Comparison of ENCODE assay signal across 13 cellular contexts in genomic region chr4:150970685-150971151, GRCh38. TPM values are rescaled to one million over a fixed set of nuclear protein-coding genes. Genes with fewer than 3 reads are reported as not detected.
DNase-seq lines count a peak whose midpoint lies in the region; ATAC-seq and TF ChIP-seq lines count a peak whose summit lies in the region.
"Had no signal": no experiment of that assay in that cellular context is flagged by ENCODE, and none has a peak within 500 bp of the region (broad histone marks: within the 10 kb centered on the region; RNA-seq: fewer than 3 reads in every experiment).

No MANE protein-coding gene starts in this region.

- H3K9me3 ChIP-seq in smooth muscle cell (replicated peaks; ENCODE audit: low read depth), result no peaks in the 10 kb centered on the region
- H3K9me3 ChIP-seq: body of pancreas, upper lobe of left lung had no signal

- H2AFZ ChIP-seq in smooth muscle cell (ENCODE audit: low read depth), result no peak overlapping the region

- peak overlapping the region; percentile 68 for H3K27ac Mint-ChIP-seq in activated T-helper 2 cell treated with anti-CD3 and anti-CD28 coated beads, Interferon-gamma antibody, Interleukin-2, Interleukin-4, amounts not matched to agents 10 μg/mL and 5 μg/mL and 100 μg/mL, durations not matched to agents 14 hours and 24 hours and 36 hours
- no peak overlapping the region for H3K27ac Mint-ChIP-seq in stimulated activated memory B cell treated with anti-CD40 and anti-IgM and Interleukin-4, amounts not matched to agents 10 μg/mL and 1 μg/mL and 100 μg/mL, for 72 hours
- no peak overlapping the region for H3K27ac Mint-ChIP-seq in type B pancreatic cell

- H3K9me3 Mint-ChIP-seq in activated T-helper 2 cell treated with anti-CD3 and anti-CD28 coated beads, Interferon-gamma antibody, Interleukin-2, Interleukin-4, amounts not matched to agents 10 μg/mL and 5 μg/mL and 100 μg/mL, durations not matched to agents 14 hours and 24 hours and 36 hours, result peaks cover 4% of the 10 kb centered on the region
- peaks cover 3% of the 10 kb centered on the region for H3K9me3 Mint-ChIP-seq in stimulated activated memory B cell treated with anti-CD40 and anti-IgM and Interleukin-4, amounts not matched to agents 10 μg/mL and 1 μg/mL and 100 μg/mL, for 72 hours
- H3K9me3 Mint-ChIP-seq in type B pancreatic cell, result no peaks in the 10 kb centered on the region

- no peaks in the 10 kb centered on the region for H3K27me3 ChIP-seq in smooth muscle cell (ENCODE audit: low read depth)
- H3K27me3 ChIP-seq: body of pancreas, upper lobe of left lung had no signal

- peaks cover 8% of the 10 kb centered on the region for H3K4me1 ChIP-seq in smooth muscle cell (ENCODE audit: low read depth)

- peaks cover 9% of the 10 kb centered on the region for H3K79me2 ChIP-seq in smooth muscle cell (ENCODE audit: low read depth)

- 91% methylated on average over 2 of the region's 2 CpGs for WGBS in smooth muscle cell (ENCODE audit: low lambda C conversion rate)

- H3K27ac ChIP-seq in smooth muscle cell (ENCODE audit: low read depth), result no peak overlapping the region
- H3K27ac ChIP-seq: body of pancreas, upper lobe of left lung had no signal

- H3K9ac ChIP-seq in smooth muscle cell (ENCODE audit: low read depth), result no peak overlapping the region

- no peaks in the 10 kb centered on the region for H3K36me3 ChIP-seq in smooth muscle cell (ENCODE audit: low read depth)
- H3K36me3 ChIP-seq: upper lobe of left lung had no signal

- TF ChIP-seq CTCF in type B pancreatic cell (conservative IDR thresholded peaks at IDR 0.05), result no peak
- no peak for TF ChIP-seq CTCF in smooth muscle cell (IDR thresholded peaks at IDR 0.05; ENCODE audit: borderline replicate concordance, insufficient read depth, poor library complexity, severe bottlenecking)

- no peak for DNase-seq in activated T-helper 2 cell treated with anti-CD3 and anti-CD28 coated beads, Interferon-gamma antibody, Interleukin-2, Interleukin-4, amounts not matched to agents 10 μg/mL and 5 μg/mL and 100 μg/mL, durations not matched to agents 14 hours and 24 hours and 36 hours (ENCODE audit: low spot score)
- DNase-seq in type B pancreatic cell (ENCODE audit: extremely low spot score, unreplicated experiment) (no peak), NCI-H526 (lab: John Stamatoyannopoulos, UW) (no peak), smooth muscle cell (lab: John Stamatoyannopoulos, UW; ENCODE audit: unreplicated experiment) (no peak)
- DNase-seq: body of pancreas; mammary epithelial cell; NCI-H1105; NK-92 treated with Interleukin-12 subunit alpha and Interleukin-12 subunit beta, amount 100 ng/mL, for 24 hours; upper lobe of left lung had no signal

- H3K4me2 ChIP-seq in smooth muscle cell, result no peak overlapping the region

- no peaks in the 10 kb centered on the region for H4K20me1 ChIP-seq in smooth muscle cell (ENCODE audit: low read depth)

- ATAC-seq in GM18858 (IDR thresholded peaks at IDR 0.05; ENCODE audit: unreplicated experiment), result peak; percentile 89
- ATAC-seq in GM21360 (IDR thresholded peaks at IDR 0.05; ENCODE audit: unreplicated experiment), result peak; percentile 89
- ATAC-seq in HG03039 (IDR thresholded peaks at IDR 0.05; ENCODE audit: unreplicated experiment), result peak; percentile 86
- ATAC-seq in stimulated activated memory B cell treated with anti-CD40 and anti-IgM and Interleukin-4, amounts not matched to agents 10 μg/mL and 1 μg/mL and 100 μg/mL, for 72 hours, result no peak
- ATAC-seq: body of pancreas had no signal

- intact Hi-C loops in activated T-helper 2 cell treated with anti-CD3 and anti-CD28 coated beads, Interferon-gamma antibody, Interleukin-2, Interleukin-4, amounts not matched to agents 10 μg/mL and 5 μg/mL and 100 μg/mL, durations not matched to agents 14 hours and 24 hours and 36 hours (cut with micrococcal nuclease), result loop anchor here (1.0 to 5.0 kb wide), 5 partner anchors 10 to 153 kb away; partner anchors contain the start of genes LRBA and RPS3A

- H3K4me1 Mint-ChIP-seq in activated T-helper 2 cell treated with anti-CD3 and anti-CD28 coated beads, Interferon-gamma antibody, Interleukin-2, Interleukin-4, amounts not matched to agents 10 μg/mL and 5 μg/mL and 100 μg/mL, durations not matched to agents 14 hours and 24 hours and 36 hours (ENCODE audit: low read depth), result peaks cover 40% of the 10 kb centered on the region
- peaks cover 36% of the 10 kb centered on the region for H3K4me1 Mint-ChIP-seq in stimulated activated memory B cell treated with anti-CD40 and anti-IgM and Interleukin-4, amounts not matched to agents 10 μg/mL and 1 μg/mL and 100 μg/mL, for 72 hours
- H3K4me1 Mint-ChIP-seq in type B pancreatic cell (ENCODE audit: unreplicated experiment), result peaks cover 14% of the 10 kb centered on the region

- H3F3A ChIP-seq in smooth muscle cell (ENCODE audit: low read depth), result no peaks in the 10 kb centered on the region

- no peak overlapping the region for H3K4me3 ChIP-seq in smooth muscle cell
- H3K4me3 ChIP-seq: body of pancreas, upper lobe of left lung had no signal

- no peaks in the 10 kb centered on the region for H3K27me3 Mint-ChIP-seq in activated T-helper 2 cell treated with anti-CD3 and anti-CD28 coated beads, Interferon-gamma antibody, Interleukin-2, Interleukin-4, amounts not matched to agents 10 μg/mL and 5 μg/mL and 100 μg/mL, durations not matched to agents 14 hours and 24 hours and 36 hours (ENCODE audit: low read depth)
- H3K27me3 Mint-ChIP-seq in stimulated activated memory B cell treated with anti-CD40 and anti-IgM and Interleukin-4, amounts not matched to agents 10 μg/mL and 1 μg/mL and 100 μg/mL, for 72 hours, result no peaks in the 10 kb centered on the region
- H3K27me3 Mint-ChIP-seq in type B pancreatic cell, result no peaks in the 10 kb centered on the region

- H3K4me3 Mint-ChIP-seq in activated T-helper 2 cell treated with anti-CD3 and anti-CD28 coated beads, Interferon-gamma antibody, Interleukin-2, Interleukin-4, amounts not matched to agents 10 μg/mL and 5 μg/mL and 100 μg/mL, durations not matched to agents 14 hours and 24 hours and 36 hours (ENCODE audit: low read depth), result no peak overlapping the region
- H3K4me3 Mint-ChIP-seq in stimulated activated memory B cell treated with anti-CD40 and anti-IgM and Interleukin-4, amounts not matched to agents 10 μg/mL and 1 μg/mL and 100 μg/mL, for 72 hours, result no peak overlapping the region
- H3K4me3 Mint-ChIP-seq in type B pancreatic cell, result no peak overlapping the region

- H3K36me3 Mint-ChIP-seq in activated T-helper 2 cell treated with anti-CD3 and anti-CD28 coated beads, Interferon-gamma antibody, Interleukin-2, Interleukin-4, amounts not matched to agents 10 μg/mL and 5 μg/mL and 100 μg/mL, durations not matched to agents 14 hours and 24 hours and 36 hours (ENCODE audit: low read depth), result peaks cover 9% of the 10 kb centered on the region
- peaks cover 16% of the 10 kb centered on the region for H3K36me3 Mint-ChIP-seq in stimulated activated memory B cell treated with anti-CD40 and anti-IgM and Interleukin-4, amounts not matched to agents 10 μg/mL and 1 μg/mL and 100 μg/mL, for 72 hours
- peaks cover 5% of the 10 kb centered on the region for H3K36me3 Mint-ChIP-seq in type B pancreatic cell

RNA-seq across cellular contexts. Expression of gene LRBA, which starts 44.4 kb away (rescaled TPM):
- total RNA-seq in activated T-helper 2 cell treated with anti-CD3 and anti-CD28 coated beads, Interferon-gamma antibody, Interleukin-2, Interleukin-4, amounts not matched to agents 10 μg/mL and 5 μg/mL and 100 μg/mL, durations not matched to agents 14 hours and 24 hours and 36 hours, result 46.4 and 47.7 TPM in 2 replicates
- 59.8 and 64.5 TPM in 2 replicates for total RNA-seq in type B pancreatic cell (ENCODE audit: low replicate concordance)
- total RNA-seq in smooth muscle cell, result 22.0 and 26.2 TPM in 2 replicates
- 1.6 and 3.1 TPM in 2 replicates for polyA plus RNA-seq in smooth muscle cell
